ENCODE assay signal across 7 cellular contexts in the genomic region with DNA sequence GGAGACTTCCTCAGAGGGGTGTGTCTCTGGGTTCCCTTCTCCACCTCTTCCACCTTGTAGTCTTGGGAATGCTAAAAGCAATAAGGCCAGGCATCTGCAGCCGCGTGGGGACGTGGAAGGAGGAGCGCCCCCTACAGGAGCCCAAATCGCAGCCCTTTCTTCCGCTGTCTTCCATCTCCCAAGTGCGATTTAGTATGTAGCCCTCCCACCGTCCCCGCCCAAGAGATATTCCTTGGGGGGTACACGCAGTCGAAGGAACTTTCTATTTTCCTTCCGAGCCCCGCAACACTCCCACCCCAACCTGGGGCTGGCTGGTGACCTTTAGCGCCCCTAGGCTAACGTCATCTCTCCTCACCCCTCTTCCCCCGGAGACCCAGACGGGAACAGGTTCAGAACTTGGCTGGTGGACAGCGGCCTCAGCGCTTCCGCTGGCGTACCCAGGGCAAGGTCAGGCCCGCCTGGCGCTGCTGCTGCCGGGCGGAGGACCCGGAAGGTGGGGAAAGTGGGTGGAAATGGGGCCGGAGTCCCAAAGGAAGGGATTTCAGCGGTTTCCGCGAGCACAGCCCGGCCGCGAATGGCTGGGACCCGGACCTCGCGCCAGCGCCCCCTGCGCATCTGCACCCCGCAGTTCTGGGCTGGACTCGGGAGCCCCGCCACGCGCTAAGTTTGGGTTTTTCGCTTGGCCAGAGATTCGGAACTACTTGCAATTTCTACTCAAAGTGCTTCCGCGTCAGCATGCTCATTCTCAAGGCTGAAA. TPM values are rescaled to one million over a fixed set of nuclear protein-coding genes. Genes with fewer than 3 reads are reported as not detected.
DNase-seq lines count a peak whose midpoint lies in the region; ATAC-seq and TF ChIP-seq lines count a peak whose summit lies in the region.

No MANE protein-coding gene starts in this region.

- DNase-seq in GM06990 (ENCODE audit: extremely low read depth, insufficient read length) (peak; percentile 75), MG63 (peak; percentile 77), endothelial cell (ENCODE audit: low spot score) (peak; percentile 91), lung microvascular endothelial cell (ENCODE audit: low read depth in 2 of 2) (peak; percentile 55 to 64)

- peak; percentile 13 for ATAC-seq in GM21737 (IDR thresholded peaks at IDR 0.05; ENCODE audit: unreplicated experiment)

- H3K9me3 ChIP-seq in MG63: no peaks in the 10 kb centered on the region

- peak overlapping the region; percentile 46 for H3K4me3 Mint-ChIP-seq in T-helper 1 cell treated with Interleukin-12 subunit alpha and Interleukin-12 subunit beta and Interleukin-4 antibody, amounts not matched to agents 30 μg/mL and 1 μg/mL, for 36 hours
- H3K4me3 Mint-ChIP-seq in endothelial cell (ENCODE audit: unreplicated experiment): peak overlapping the region; percentile 91
- peak overlapping the region; percentile 60 for H3K4me3 Mint-ChIP-seq in stimulated activated naive CD8-positive, alpha-beta T cell treated with anti-CD3 and anti-CD28 coated beads, Interleukin-15, Interleukin-2, amounts not matched to agents 100 ng/mL and 50 ng/mL, for 24 hours

- H3K27me3 ChIP-seq in GM06990 (replicated peaks; ENCODE audit: control insufficient read depth, insufficient read depth, low read length) (no peaks in the 10 kb centered on the region; the same call in 1 of the 2 replicates), MG63 (peaks cover 31% of the 10 kb centered on the region)

- peaks cover 15% of the 10 kb centered on the region for H3K9me3 Mint-ChIP-seq in T-helper 1 cell treated with Interleukin-12 subunit alpha and Interleukin-12 subunit beta and Interleukin-4 antibody, amounts not matched to agents 30 μg/mL and 1 μg/mL, for 36 hours
- H3K9me3 Mint-ChIP-seq in endothelial cell (ENCODE audit: unreplicated experiment): no peaks in the 10 kb centered on the region
- H3K9me3 Mint-ChIP-seq in stimulated activated naive CD8-positive, alpha-beta T cell treated with anti-CD3 and anti-CD28 coated beads, Interleukin-15, Interleukin-2, amounts not matched to agents 100 ng/mL and 50 ng/mL, for 24 hours: no peaks in the 10 kb centered on the region

- H3K4me3 ChIP-seq in GM06990 (replicated peaks; ENCODE audit: low read depth, low read length): peak overlapping the region; percentile 70
- peak overlapping the region; percentile 54 for H3K4me3 ChIP-seq in MG63

- H3K36me3 ChIP-seq in GM06990 (ENCODE audit: control insufficient read depth, insufficient read depth, low read length) (no peaks in the 10 kb centered on the region), MG63 (no peaks in the 10 kb centered on the region)

- peak; percentile 40 for TF ChIP-seq CTCF in GM06990 (IDR thresholded peaks at IDR 0.05; ENCODE audit: insufficient read depth, low read length, poor library complexity, severe bottlenecking)
- peak; percentile 54 for TF ChIP-seq CTCF in endothelial cell (IDR thresholded peaks at IDR 0.05; ENCODE audit: unreplicated experiment)

- peak overlapping the region; percentile 29 for H3K27ac Mint-ChIP-seq in T-helper 1 cell treated with Interleukin-12 subunit alpha and Interleukin-12 subunit beta and Interleukin-4 antibody, amounts not matched to agents 30 μg/mL and 1 μg/mL, for 36 hours
- H3K27ac Mint-ChIP-seq in endothelial cell (ENCODE audit: unreplicated experiment): no peak overlapping the region
- H3K27ac Mint-ChIP-seq in stimulated activated naive CD8-positive, alpha-beta T cell treated with anti-CD3 and anti-CD28 coated beads, Interleukin-15, Interleukin-2, amounts not matched to agents 100 ng/mL and 50 ng/mL, for 24 hours: no peak overlapping the region

- peaks cover 11% of the 10 kb centered on the region for H3K4me1 Mint-ChIP-seq in T-helper 1 cell treated with Interleukin-12 subunit alpha and Interleukin-12 subunit beta and Interleukin-4 antibody, amounts not matched to agents 30 μg/mL and 1 μg/mL, for 36 hours (ENCODE audit: low read depth)
- peaks cover 27% of the 10 kb centered on the region for H3K4me1 Mint-ChIP-seq in endothelial cell (ENCODE audit: unreplicated experiment)
- H3K4me1 Mint-ChIP-seq in stimulated activated naive CD8-positive, alpha-beta T cell treated with anti-CD3 and anti-CD28 coated beads, Interleukin-15, Interleukin-2, amounts not matched to agents 100 ng/mL and 50 ng/mL, for 24 hours (ENCODE audit: low read depth): peaks cover 30% of the 10 kb centered on the region

- H3K27me3 Mint-ChIP-seq in T-helper 1 cell treated with Interleukin-12 subunit alpha and Interleukin-12 subunit beta and Interleukin-4 antibody, amounts not matched to agents 30 μg/mL and 1 μg/mL, for 36 hours (ENCODE audit: low read depth): peaks cover 62% of the 10 kb centered on the region
- H3K27me3 Mint-ChIP-seq in endothelial cell (ENCODE audit: unreplicated experiment): peaks cover 31% of the 10 kb centered on the region
- H3K27me3 Mint-ChIP-seq in stimulated activated naive CD8-positive, alpha-beta T cell treated with anti-CD3 and anti-CD28 coated beads, Interleukin-15, Interleukin-2, amounts not matched to agents 100 ng/mL and 50 ng/mL, for 24 hours: peaks cover 71% of the 10 kb centered on the region

- peaks cover 1% of the 10 kb centered on the region for H3K36me3 Mint-ChIP-seq in T-helper 1 cell treated with Interleukin-12 subunit alpha and Interleukin-12 subunit beta and Interleukin-4 antibody, amounts not matched to agents 30 μg/mL and 1 μg/mL, for 36 hours (ENCODE audit: low read depth)
- H3K36me3 Mint-ChIP-seq in endothelial cell (ENCODE audit: low read depth, unreplicated experiment): no peaks in the 10 kb centered on the region
- no peaks in the 10 kb centered on the region for H3K36me3 Mint-ChIP-seq in stimulated activated naive CD8-positive, alpha-beta T cell treated with anti-CD3 and anti-CD28 coated beads, Interleukin-15, Interleukin-2, amounts not matched to agents 100 ng/mL and 50 ng/mL, for 24 hours (ENCODE audit: low read depth)

RNA-seq across cellular contexts. Expression of a gene that starts 2.1 kb away (rescaled TPM):
- not detected in 2 replicates for total RNA-seq in MG63 (2014; rRNA removed; shearing (Covaris generic); ENCODE audit: low replicate concordance)
- total RNA-seq in endothelial cell (ENCODE audit: unreplicated experiment) (0.15 TPM), lung microvascular endothelial cell (under 0.01 TPM in 1 of 2 replicates, not detected in the other)

Comparison
In these comparisons a context has a peak if more than half of its experiments do, and no peak if none do; other contexts are left out.
1. Peak in every context shown above with its lines: DNase-seq, ATAC-seq and H3K4me3 ChIP-seq.